In genomic region chr5:33530183-33530962, GRCh38 we compare ENCODE assay signal across 1 cellular context.
TF ChIP-seq lines count a peak whose summit lies in the region.

No MANE protein-coding gene starts in this region.

TF ChIP-seq in WTC11, 78 proteins besides CTCF, POLR2A, EP300 and RAD21 (continued from another document):
- TF ChIP-seq, protein P1, sequence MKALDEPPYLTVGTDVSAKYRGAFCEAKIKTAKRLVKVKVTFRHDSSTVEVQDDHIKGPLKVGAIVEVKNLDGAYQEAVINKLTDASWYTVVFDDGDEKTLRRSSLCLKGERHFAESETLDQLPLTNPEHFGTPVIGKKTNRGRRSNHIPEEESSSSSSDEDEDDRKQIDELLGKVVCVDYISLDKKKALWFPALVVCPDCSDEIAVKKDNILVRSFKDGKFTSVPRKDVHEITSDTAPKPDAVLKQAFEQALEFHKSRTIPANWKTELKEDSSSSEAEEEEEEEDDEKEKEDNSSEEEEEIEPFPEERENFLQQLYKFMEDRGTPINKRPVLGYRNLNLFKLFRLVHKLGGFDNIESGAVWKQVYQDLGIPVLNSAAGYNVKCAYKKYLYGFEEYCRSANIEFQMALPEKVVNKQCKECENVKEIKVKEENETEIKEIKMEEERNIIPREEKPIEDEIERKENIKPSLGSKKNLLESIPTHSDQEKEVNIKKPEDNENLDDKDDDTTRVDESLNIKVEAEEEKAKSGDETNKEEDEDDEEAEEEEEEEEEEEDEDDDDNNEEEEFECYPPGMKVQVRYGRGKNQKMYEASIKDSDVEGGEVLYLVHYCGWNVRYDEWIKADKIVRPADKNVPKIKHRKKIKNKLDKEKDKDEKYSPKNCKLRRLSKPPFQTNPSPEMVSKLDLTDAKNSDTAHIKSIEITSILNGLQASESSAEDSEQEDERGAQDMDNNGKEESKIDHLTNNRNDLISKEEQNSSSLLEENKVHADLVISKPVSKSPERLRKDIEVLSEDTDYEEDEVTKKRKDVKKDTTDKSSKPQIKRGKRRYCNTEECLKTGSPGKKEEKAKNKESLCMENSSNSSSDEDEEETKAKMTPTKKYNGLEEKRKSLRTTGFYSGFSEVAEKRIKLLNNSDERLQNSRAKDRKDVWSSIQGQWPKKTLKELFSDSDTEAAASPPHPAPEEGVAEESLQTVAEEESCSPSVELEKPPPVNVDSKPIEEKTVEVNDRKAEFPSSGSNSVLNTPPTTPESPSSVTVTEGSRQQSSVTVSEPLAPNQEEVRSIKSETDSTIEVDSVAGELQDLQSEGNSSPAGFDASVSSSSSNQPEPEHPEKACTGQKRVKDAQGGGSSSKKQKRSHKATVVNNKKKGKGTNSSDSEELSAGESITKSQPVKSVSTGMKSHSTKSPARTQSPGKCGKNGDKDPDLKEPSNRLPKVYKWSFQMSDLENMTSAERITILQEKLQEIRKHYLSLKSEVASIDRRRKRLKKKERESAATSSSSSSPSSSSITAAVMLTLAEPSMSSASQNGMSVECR (CRISPR knock-in tag; IDR thresholded peaks at IDR 0.05; ENCODE audit: borderline replicate concordance) = no peak
- TF ChIP-seq, protein P2, sequence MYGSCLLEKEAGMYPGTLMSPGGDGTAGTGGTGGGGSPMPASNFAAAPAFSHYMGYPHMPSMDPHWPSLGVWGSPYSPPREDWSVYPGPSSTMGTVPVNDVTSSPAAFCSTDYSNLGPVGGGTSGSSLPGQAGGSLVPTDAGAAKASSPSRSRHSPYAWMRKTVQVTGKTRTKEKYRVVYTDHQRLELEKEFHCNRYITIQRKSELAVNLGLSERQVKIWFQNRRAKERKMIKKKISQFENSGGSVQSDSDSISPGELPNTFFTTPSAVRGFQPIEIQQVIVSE (CRISPR knock-in tag; IDR thresholded peaks at IDR 0.05; ENCODE audit: borderline replicate concordance) = no peak
- no peak for TF ChIP-seq GRHL2 (CRISPR knock-in tag; IDR thresholded peaks at IDR 0.05; ENCODE audit: insufficient replicate concordance, severe bottlenecking)
